In genomic region chr4:129515356-129515755, GRCh38 we compare ENCODE assay signal across 15 cellular contexts.
"Had no signal": no experiment of that assay in that cellular context is flagged by ENCODE, and none has a peak within 500 bp of the region (broad histone marks: within the 10 kb centered on the region; RNA-seq: fewer than 3 reads in every experiment).

No MANE protein-coding gene starts in this region.

- DNase-seq: dorsolateral prefrontal cortex; effector CD4-positive, alpha-beta T cell; esophagus squamous epithelium; head of caudate nucleus; mesenchymal stem cell; mucosa of descending colon; naive B cell; pancreas; right lobe of liver; small intestine; stimulated activated CD4-positive, alpha-beta T cell treated with anti-CD3 and anti-CD28 coated beads, Interleukin-15, amount 100 ng/mL, for 24 hours; stimulated activated CD4-positive, alpha-beta T cell treated with anti-CD3 and anti-CD28 coated beads, Interleukin-2, amount 100 ng/mL, for 48 hours; stimulated activated naive B cell treated with anti-CD40 and anti-IgM and Interleukin-4, amounts not matched to agents 10 μg/mL and 1 μg/mL and 100 μg/mL, for 72 hours; upper lobe of left lung had no signal

- ATAC-seq: mucosa of descending colon; natural killer cell treated with Interleukin-12 subunit alpha and Interleukin-12 subunit beta and Interleukin-15 and Interleukin-18, amount 100 ng/mL, for 72 hours; pancreas; stimulated activated naive B cell treated with anti-CD40 and anti-IgM and Interleukin-4, amounts not matched to agents 10 μg/mL and 1 μg/mL and 100 μg/mL, for 72 hours had no signal
